9 cellular contexts compared by ENCODE assay signal in genomic region chr5:132467292-132467984, GRCh38.
DNase-seq lines count a peak whose midpoint lies in the region; ATAC-seq and TF ChIP-seq lines count a peak whose summit lies in the region.
"Had no signal": no experiment of that assay in that cellular context is flagged by ENCODE, and none has a peak within 500 bp of the region (broad histone marks: within the 10 kb centered on the region; RNA-seq: fewer than 3 reads in every experiment).

No MANE protein-coding gene starts in this region.

- TF ChIP-seq CTCF in GM12864 (IDR thresholded peaks at IDR 0.05; ENCODE audit: low read depth, low read length, missing control alignments) (no peak), NB4 (IDR thresholded peaks at IDR 0.05; ENCODE audit: low read depth, low read length) (no peak), foreskin fibroblast (IDR thresholded peaks at IDR 0.05; ENCODE audit: low read depth, low read length) (no peak)

- TF ChIP-seq POLR2A in NB4 (IDR thresholded peaks at IDR 0.05; ENCODE audit: extremely low read depth, insufficient read length), result no peak

- peak; percentile 76 for DNase-seq in GM12864 (ENCODE audit: low read depth)
- DNase-seq in NB4 (ENCODE audit: low read depth), result peak; percentile 84
- peak; percentile 50 for DNase-seq in kidney tubule cell (ENCODE audit: low spot score)
- DNase-seq in HPDE6-E6E7 (ENCODE audit: extremely low spot score), result no peak
- no peak for DNase-seq in epidermal melanocyte (ENCODE audit: insufficient read length, low spot score)
- DNase-seq in foreskin fibroblast, result no peak
- DNase-seq in DMS153 treated with DMSO at 0.1 percent for 48 hours (lab: John Stamatoyannopoulos, UW; ENCODE audit: unreplicated experiment), result no peak

- peak overlapping the region; percentile 24; the same call in 1 of the 2 replicates for H3K4me3 ChIP-seq in GM12864 (ENCODE audit: low read depth, low read length)
- H3K4me3 ChIP-seq in NB4 (ENCODE audit: low read depth, low read length), result peak overlapping the region; percentile 18
- H3K4me3 ChIP-seq in foreskin fibroblast (ENCODE audit: low read depth in 1 of 2, low read length in 2 of 2), result no peak overlapping the region

- ATAC-seq in GM21447 (IDR thresholded peaks at IDR 0.05; ENCODE audit: unreplicated experiment), result peak; percentile 30
- ATAC-seq: HCT116 had no signal

Comparison
In these comparisons a context has a peak if more than half of its experiments do, and no peak if none do; other contexts are left out.
1. DNase-seq: peak in GM12864 (single experiment), NB4 (single experiment) and kidney tubule cell (single experiment); none in HPDE6-E6E7 (single experiment), epidermal melanocyte (single experiment), foreskin fibroblast (0 of 2) and DMS153 treated with DMSO at 0.1 percent for 48 hours (single experiment).
2. H3K4me3 ChIP-seq: peak in GM12864 (single experiment) and NB4 (single experiment); none in foreskin fibroblast (0 of 2).